19 cellular contexts compared by ENCODE assay signal in genomic region chr13:24173775-24174174, GRCh38.
"Had no signal": no experiment of that assay in that cellular context is flagged by ENCODE, and none has a peak within 500 bp of the region (broad histone marks: within the 10 kb centered on the region; RNA-seq: fewer than 3 reads in every experiment).

No MANE protein-coding gene starts in this region.

- H3K27ac ChIP-seq: left ventricle myocardium inferior, prostate gland, stomach, suprapubic skin had no signal

- H3K4me3 Mint-ChIP-seq: mesothelial cell of epicardium; T-helper 1 cell treated with Interleukin-12 subunit alpha and Interleukin-12 subunit beta and Interleukin-4 antibody, amounts not matched to agents 30 μg/mL and 1 μg/mL, for 36 hours; WTC11 had no signal

- H3K9me3 Mint-ChIP-seq: activated naive CD4-positive, alpha-beta T cell treated with anti-CD3 and anti-CD28 coated beads, Interleukin-2, amount 50 U/mL, for 72 hours; activated T-helper 2 cell treated with anti-CD3 and anti-CD28 coated beads, Interferon-gamma antibody, Interleukin-2, Interleukin-4, amounts not matched to agents 10 μg/mL and 5 μg/mL and 100 μg/mL, durations not matched to agents 14 hours and 24 hours and 36 hours; mesothelial cell of epicardium; naive thymus-derived CD8-positive, alpha-beta T cell; T-helper 1 cell treated with Interleukin-12 subunit alpha and Interleukin-12 subunit beta and Interleukin-4 antibody, amounts not matched to agents 30 μg/mL and 1 μg/mL, for 36 hours; WTC11 had no signal

- H3K27me3 Mint-ChIP-seq: naive thymus-derived CD8-positive, alpha-beta T cell had no signal

- H3K36me3 Mint-ChIP-seq: mesothelial cell of epicardium had no signal

- H3K27me3 ChIP-seq: stomach, suprapubic skin, tibial nerve had no signal

- DNase-seq: activated CD8-positive, alpha-beta memory T cell treated with anti-CD3 and anti-CD28 coated beads for 24 hours; activated CD8-positive, alpha-beta memory T cell treated with anti-CD3 and anti-CD28 coated beads, Interleukin-2, amount 50 U/mL, for 4 hours; amniotic stem cell; glutamatergic neuron; hippocampal formation; left ventricle myocardium inferior; naive thymus-derived CD8-positive, alpha-beta T cell; SHP77; stimulated activated CD4-positive, alpha-beta T cell treated with anti-CD3 and anti-CD28 coated beads, Interleukin-4, amount 100 ng/mL, for 1 hour; stomach; T1000 had no signal

- H3K9me3 ChIP-seq: left ventricle myocardium inferior, prostate gland, stomach, suprapubic skin, tibial nerve had no signal

- H3K27ac Mint-ChIP-seq: mesothelial cell of epicardium; T-helper 1 cell treated with Interleukin-12 subunit alpha and Interleukin-12 subunit beta and Interleukin-4 antibody, amounts not matched to agents 30 μg/mL and 1 μg/mL, for 36 hours; WTC11 had no signal

- ATAC-seq: naive thymus-derived CD8-positive, alpha-beta T cell; WTC11 had no signal

- H3K36me3 ChIP-seq: left ventricle myocardium inferior, prostate gland, stomach, suprapubic skin, tibial nerve had no signal

- H3K4me3 ChIP-seq: left ventricle myocardium inferior, prostate gland, stomach, suprapubic skin, tibial nerve had no signal
